ENCODE assay signal across 15 cellular contexts in genomic region chr7:146096994-146097393, GRCh38. TPM values are rescaled to one million over a fixed set of nuclear protein-coding genes. Genes with fewer than 3 reads are reported as not detected.
DNase-seq lines count a peak whose midpoint lies in the region; ATAC-seq and TF ChIP-seq lines count a peak whose summit lies in the region.
"Had no signal": no experiment of that assay in that cellular context is flagged by ENCODE, and none has a peak within 500 bp of the region (broad histone marks: within the 10 kb centered on the region; RNA-seq: fewer than 3 reads in every experiment).

No MANE protein-coding gene starts in this region.

- no peaks in the 10 kb centered on the region for H3K36me3 Mint-ChIP-seq in CD4-positive, alpha-beta memory T cell
- H3K36me3 Mint-ChIP-seq: naive thymus-derived CD4-positive, alpha-beta T cell had no signal

- H3K4me3 Mint-ChIP-seq in CD4-positive, alpha-beta memory T cell, result no peak overlapping the region
- H3K4me3 Mint-ChIP-seq: naive thymus-derived CD4-positive, alpha-beta T cell had no signal

- POLR2A ChIA-PET in CD4-positive, alpha-beta memory T cell (lab: Charles Lee; ENCODE audit: partially characterized antibody), result no interaction called here

- H3K4me3 ChIP-seq in cardiac muscle cell, result no peak overlapping the region
- no peak overlapping the region for H3K4me3 ChIP-seq in CD4-positive, alpha-beta memory T cell (ENCODE audit: low read length in 2 of 2)
- no peak overlapping the region for H3K4me3 ChIP-seq in left lung
- H3K4me3 ChIP-seq: SJSA1, thyroid gland had no signal

- no peaks in the 10 kb centered on the region for H3K4me1 Mint-ChIP-seq in CD4-positive, alpha-beta memory T cell
- H3K4me1 Mint-ChIP-seq: naive thymus-derived CD4-positive, alpha-beta T cell had no signal

- H3K36me3 ChIP-seq in cardiac muscle cell, result no peaks in the 10 kb centered on the region
- H3K36me3 ChIP-seq in CD4-positive, alpha-beta memory T cell (ENCODE audit: insufficient read depth, low read length), result no peaks in the 10 kb centered on the region
- H3K36me3 ChIP-seq in left lung, result no peaks in the 10 kb centered on the region
- H3K36me3 ChIP-seq: SJSA1, thyroid gland had no signal

- intact Hi-C loops in left ventricle myocardium superior (cut with micrococcal nuclease) (no loop called here), left lung (cut with DNase I) (no loop called here)
- intact Hi-C loops in CD4-positive, alpha-beta memory T cell (cut with micrococcal nuclease), result no loop called here

- TF ChIP-seq CTCF in cardiac muscle cell (IDR thresholded peaks at IDR 0.05; ENCODE audit: low read depth, low read length) (peak; percentile 4), left lung (IDR thresholded peaks at IDR 0.05) (no peak)

- ATAC-seq in left ventricle myocardium superior (no peak), GM21447 (IDR thresholded peaks at IDR 0.05; ENCODE audit: unreplicated experiment) (no peak), left lung (no peak)
- ATAC-seq: left lobe of liver; naive thymus-derived CD4-positive, alpha-beta T cell had no signal

- CTCF ChIA-PET in CD4-positive, alpha-beta memory T cell (lab: Charles Lee; ENCODE audit: partially characterized antibody), result no interaction called here

- peaks cover 0 to 2% of the 10 kb centered on the region in 2 donors for H3K27me3 Mint-ChIP-seq in CD4-positive, alpha-beta memory T cell

- no peak overlapping the region for H3K27ac Mint-ChIP-seq in CD4-positive, alpha-beta memory T cell
- H3K27ac Mint-ChIP-seq: naive thymus-derived CD4-positive, alpha-beta T cell had no signal

- H3K4me1 ChIP-seq in cardiac muscle cell (ENCODE audit: low read depth), result no peaks in the 10 kb centered on the region
- no peaks in the 10 kb centered on the region for H3K4me1 ChIP-seq in CD4-positive, alpha-beta memory T cell (ENCODE audit: insufficient read depth, low read length)
- H3K4me1 ChIP-seq in left lung, result no peaks in the 10 kb centered on the region
- H3K4me1 ChIP-seq: SJSA1, thyroid gland had no signal

- no peak overlapping the region for H3K27ac ChIP-seq in cardiac muscle cell
- H3K27ac ChIP-seq in CD4-positive, alpha-beta memory T cell (ENCODE audit: low read depth, low read length), result no peak overlapping the region
- no peak overlapping the region for H3K27ac ChIP-seq in left lung
- H3K27ac ChIP-seq: SJSA1, thyroid gland had no signal

- DNase-seq in cardiac muscle cell (ENCODE audit: low read depth in 1 of 2, low spot score in 1 of 2) (peak in 1 of 2 donors; percentile 24), left ventricle myocardium superior (no peak), NCI-H69 (lab: John Stamatoyannopoulos, UW) (peak; percentile 22), ecto neural progenitor cell (ENCODE audit: low spot score) (peak; percentile 47), SHP77 treated with DMSO at 0.1 percent for 48 hours (lab: John Stamatoyannopoulos, UW) (no peak), left lung (no peak)
- no peak for DNase-seq in CD4-positive, alpha-beta memory T cell
- DNase-seq: activated naive CD4-positive, alpha-beta T cell; DMS79; naive thymus-derived CD4-positive, alpha-beta T cell; NCI-H446 treated with DMSO at 0.1 percent for 48 hours; thyroid gland had no signal

- H3K27me3 ChIP-seq in cardiac muscle cell (no peaks in the 10 kb centered on the region), left lung (no peaks in the 10 kb centered on the region)
- no peaks in the 10 kb centered on the region for H3K27me3 ChIP-seq in CD4-positive, alpha-beta memory T cell (ENCODE audit: insufficient read depth, low read length)
- H3K27me3 ChIP-seq: SJSA1, thyroid gland had no signal

- peaks cover 0 to 5% (median 0%) of the 10 kb centered on the region in 8 donors for H3K9me3 Mint-ChIP-seq in CD4-positive, alpha-beta memory T cell

- no peaks in the 10 kb centered on the region for H3K9me3 ChIP-seq in cardiac muscle cell (ENCODE audit: low read depth)
- H3K9me3 ChIP-seq in CD4-positive, alpha-beta memory T cell (ENCODE audit: control insufficient read depth in 1 of 2, low read length in 2 of 2), result no peaks in the 10 kb centered on the region
- H3K9me3 ChIP-seq in left lung, result no peaks in the 10 kb centered on the region
- H3K9me3 ChIP-seq: SJSA1, thyroid gland had no signal

RNA-seq across cellular contexts. Expression of gene CNTNAP2, which starts 19.6 kb away (rescaled TPM):
- total RNA-seq in cardiac muscle cell, result 2.1 and 4.8 TPM in 2 replicates
- polyA plus RNA-seq in cardiac muscle cell, result 4.3 and 5.1 TPM in 2 replicates
- total RNA-seq in left ventricle myocardium superior, result 0.22 TPM
- total RNA-seq in CD4-positive, alpha-beta memory T cell, result under 1 TPM; 0.19 to 0.20 TPM
- polyA plus RNA-seq in CD4-positive, alpha-beta memory T cell, result under 1 TPM in 1 of 2 donors, not detected in 1; 0.50 TPM
- total RNA-seq in left lung, result 1 to 10 TPM in 1 of 2 donors, under 1 TPM in 1; 0.94 to 2.3 TPM

Comparison
In these comparisons a context has a peak if more than half of its experiments do, and no peak if none do; other contexts are left out.
1. DNase-seq: peak in NCI-H69 (single experiment) and ecto neural progenitor cell (single experiment); none in left ventricle myocardium superior (single experiment), SHP77 treated with DMSO at 0.1 percent for 48 hours (single experiment), CD4-positive, alpha-beta memory T cell (0 of 5) and left lung (0 of 2).